8 cellular contexts compared by ENCODE assay signal in the genomic region with DNA sequence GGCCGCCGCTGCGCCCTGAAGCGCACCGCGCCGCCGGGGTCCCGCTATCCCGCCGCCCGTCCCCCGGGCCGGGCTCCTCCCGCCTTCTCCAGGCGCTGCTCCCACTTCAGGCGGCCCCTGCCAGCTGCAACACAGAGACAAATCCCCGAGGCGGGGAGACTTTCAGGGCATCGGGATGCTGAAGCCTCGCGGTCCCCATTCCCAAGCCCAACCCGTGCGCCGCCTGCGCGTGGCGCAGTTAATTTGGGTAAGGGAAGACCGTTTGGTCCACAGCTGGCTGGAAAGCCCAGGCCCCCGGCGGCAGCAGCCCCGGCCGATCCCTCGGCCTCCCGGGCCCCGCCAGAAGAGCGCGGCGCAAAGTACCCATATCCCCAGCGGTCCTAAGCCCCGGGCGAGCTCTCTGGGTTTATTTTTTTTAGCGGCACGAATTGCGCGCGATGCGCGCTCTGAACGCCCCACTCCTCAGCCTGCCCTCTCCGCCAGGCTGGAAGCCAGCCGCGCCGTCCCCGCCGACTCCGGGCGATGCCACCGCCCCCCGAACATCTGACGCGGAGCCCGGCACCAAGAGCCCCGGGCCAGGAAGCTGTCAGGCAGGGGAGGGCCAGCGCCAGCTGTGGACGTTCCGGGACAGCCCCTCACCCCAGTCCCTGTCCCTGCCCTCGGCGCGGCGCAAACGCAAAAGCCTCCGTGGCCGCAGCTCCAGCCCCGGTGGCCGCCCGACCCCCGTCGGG. TPM values are rescaled to one million over a fixed set of nuclear protein-coding genes. Genes with fewer than 3 reads are reported as not detected.
DNase-seq lines count a peak whose midpoint lies in the region; ATAC-seq, FAIRE-seq and TF ChIP-seq lines count a peak whose summit lies in the region.

No MANE protein-coding gene starts in this region.

- TF ChIP-seq RAD21 in A549 (conservative IDR thresholded peaks at IDR 0.05 in 1 of 2, IDR thresholded peaks at IDR 0.05 in 1 of 2), result no peak

- CTCF ChIA-PET in A549 (lab: Yijun Ruan, JAX), result interaction anchor here (0.6 to 1.5 kb wide), 3 partner anchors 156 to 176 kb away, joined by 3 to 4 read pairs (median 3); a partner anchor contains a TSS

- no peak for FAIRE-seq in A549 (lab: Jason Lieb, UNC)

- H3K9me3 ChIP-seq in A549, result no peaks in the 10 kb centered on the region
- H3K9me3 ChIP-seq in NT2/D1 (ENCODE audit: insufficient read depth, low read length), result no peaks in the 10 kb centered on the region
- no peaks in the 10 kb centered on the region for H3K9me3 ChIP-seq in right lobe of liver
- H3K9me3 ChIP-seq in stomach smooth muscle (ENCODE audit: control insufficient read depth in 2 of 2, low read length in 2 of 2), result no peaks in the 10 kb centered on the region

- H3K27ac ChIP-seq in A549, result peak overlapping the region; percentile 57 to 88
- peak overlapping the region; percentile 50 to 76 (median 68) for H3K27ac ChIP-seq in right lobe of liver
- H3K27ac ChIP-seq in stomach smooth muscle (ENCODE audit: low read length), result peak overlapping the region; percentile 88

- H3K36me3 ChIP-seq in NT2/D1 (ENCODE audit: insufficient read depth, insufficient read length, low read length) (peaks cover 6% of the 10 kb centered on the region), right lobe of liver (no peaks in the 10 kb centered on the region), stomach smooth muscle (ENCODE audit: control insufficient read depth in 2 of 2, insufficient read depth in 2 of 2, low read length in 2 of 2) (no peaks in the 10 kb centered on the region)

- DNase-seq in A549 (ENCODE audit: low read depth in 1 of 2, low spot score in 1 of 2), result peak; percentile 13 to 58
- no peak for DNase-seq in NT2/D1 (ENCODE audit: low read depth, low spot score)
- peak; percentile 44 to 78 for DNase-seq in dermis microvascular lymphatic vessel endothelial cell (ENCODE audit: low read depth in 2 of 2)
- DNase-seq in right lobe of liver, result peak; percentile 42 to 57 (median 50)
- DNase-seq in activated CD4-positive, CD25-positive, alpha-beta regulatory T cell (lab: John Stamatoyannopoulos, UW), result no peak

- peak overlapping the region; percentile 96 for H3K4me2 ChIP-seq in A549

- peak overlapping the region; percentile 76 for H3K4me3 ChIP-seq in A549
- H3K4me3 ChIP-seq in NT2/D1 (ENCODE audit: insufficient read length, low read depth), result peak overlapping the region; percentile 61
- peak overlapping the region; percentile 48 to 66 (median 58) for H3K4me3 ChIP-seq in right lobe of liver
- peak overlapping the region; percentile 88 to 89 for H3K4me3 ChIP-seq in stomach smooth muscle (ENCODE audit: low read length in 2 of 2)

- no peak for TF ChIP-seq EP300 in A549 (IDR thresholded peaks at IDR 0.05)

- H3K27me3 ChIP-seq in NT2/D1 (ENCODE audit: insufficient read depth, insufficient read length) (peaks cover 35% of the 10 kb centered on the region), right lobe of liver (peaks cover 0 to 3% of the 10 kb centered on the region in 2 donors), stomach smooth muscle (ENCODE audit: control insufficient read depth in 1 of 2, insufficient read depth in 2 of 2, low read length in 2 of 2) (no peaks in the 10 kb centered on the region)

- TF ChIP-seq CTCF in A549 (IDR thresholded peaks at IDR 0.05) (no peak), right lobe of liver (IDR thresholded peaks at IDR 0.05) (no peak)

- ATAC-seq in A549 (peak; percentile 72 to 73), GM18499 (IDR thresholded peaks at IDR 0.05; ENCODE audit: insufficient read depth, unreplicated experiment) (peak; percentile 26), HG02759 (IDR thresholded peaks at IDR 0.05; ENCODE audit: unreplicated experiment) (peak; percentile 40), right lobe of liver (peak; percentile 48 to 68 (median 60))

- POLR2A ChIA-PET in A549 (lab: Yijun Ruan, JAX), result interaction anchor here (0.9 kb wide), 1 partner anchor 287 kb away, joined by 3 read pairs; no protein-coding TSS in a partner anchor

- peak overlapping the region; percentile 76 for H3K9ac ChIP-seq in NT2/D1 (ENCODE audit: insufficient read length, low read depth)
- peak overlapping the region; percentile 73 to 84 for H3K9ac ChIP-seq in stomach smooth muscle (ENCODE audit: low read length in 2 of 2)

- 5% methylated on average over 29 of the region's 79 CpGs for WGBS in A549 (ENCODE audit: missing lambda C conversion rate)
- WGBS in right lobe of liver (ENCODE audit: insufficient coverage, low coverage, low lambda C conversion rate, missing lambda C conversion rate), result 2% methylated on average over 20 of the region's 79 CpGs

- intact Hi-C loops in right lobe of liver (cut with DNase I), result no loop called here

- H3K4me1 ChIP-seq in A549, result peaks cover 5% of the 10 kb centered on the region; the same call in 1 of the 3 replicates
- H3K4me1 ChIP-seq in NT2/D1 (ENCODE audit: insufficient read depth, insufficient read length), result no peaks in the 10 kb centered on the region
- peaks cover 0 to 7% (median 0%) of the 10 kb centered on the region in 4 donors for H3K4me1 ChIP-seq in right lobe of liver
- peaks cover 26% of the 10 kb centered on the region for H3K4me1 ChIP-seq in stomach smooth muscle (ENCODE audit: control insufficient read depth, insufficient read depth, low read length)

- TF ChIP-seq POLR2A in A549 (IDR thresholded peaks at IDR 0.05; ENCODE audit: low read length) (no peak), right lobe of liver (IDR thresholded peaks at IDR 0.05) (no peak)

TF ChIP-seq in A549, 52 proteins besides CTCF, POLR2A, EP300 and RAD21:
- TF ChIP-seq HDAC2 (IDR thresholded peaks at IDR 0.05), result peak; percentile 84; the same call in 1 of the 2 replicates
- TF ChIP-seq CHD2 (IDR thresholded peaks at IDR 0.05; ENCODE audit: low read length, partially characterized antibody), result no peak
- TF ChIP-seq NFE2L2 (conservative IDR thresholded peaks at IDR 0.05; ENCODE audit: low read length), result no peak
- TF ChIP-seq FOXS1 (CRISPR knock-in tag; IDR thresholded peaks at IDR 0.05), result no peak
- TF ChIP-seq CEBPB (IDR thresholded peaks at IDR 0.05), result no peak
- no peak for TF ChIP-seq POLR2AphosphoS2 (conservative IDR thresholded peaks at IDR 0.05; ENCODE audit: low read length)
- TF ChIP-seq SMC3 (IDR thresholded peaks at IDR 0.05), result peak; percentile 6; the same call in 1 of the 3 replicates
- no peak for TF ChIP-seq FOSL2 (IDR thresholded peaks at IDR 0.05)
- no peak for TF ChIP-seq FOSL2 (CRISPR knock-in tag; IDR thresholded peaks at IDR 0.05)
- TF ChIP-seq HOXB13 (CRISPR knock-in tag; IDR thresholded peaks at IDR 0.05; ENCODE audit: low read depth), result no peak
TF ChIP-seq in A549: peak in this region for 2.

RNA-seq across cellular contexts. Expression of a gene that starts 0.5 kb away (rescaled TPM):
- polyA plus RNA-seq in A549 (2011; rRNA removed), result 9.4 and 9.8 TPM in 2 replicates
- polyA plus RNA-seq in A549 (2012; cell fraction: cytosol; rRNA removed), result 2.5 and 3.3 TPM in 2 replicates
- 10.8 and 12.6 TPM in 2 replicates for polyA plus RNA-seq in A549 (2012; cell fraction: nucleus; rRNA removed)
- 6.3 to 7.4 TPM (median 6.5 TPM) in 3 replicates for polyA plus RNA-seq in A549 (2017; fragmentation: RNase III; extraction: RNeasy Plus Mini Kit Qiagen cat#74134 plus additional on column Dnase treatment)
- 15.4 and 15.5 TPM in 2 replicates for polyA minus RNA-seq in A549 (2011; rRNA and poly(A)+ RNA removed)
- 72.1 and 94.6 TPM in 2 replicates for total RNA-seq in dermis microvascular lymphatic vessel endothelial cell
- total RNA-seq in right lobe of liver, result 10 to 100 TPM in 2 of 6 experiments, 1 to 10 TPM in 4; 1.7 to 12.0 (median 8.7) TPM

Comparison
In these comparisons a context has a peak if more than half of its experiments do, and no peak if none do; other contexts are left out.
1. DNase-seq: peak in A549 (2 of 2), dermis microvascular lymphatic vessel endothelial cell (2 of 2) and right lobe of liver (3 of 3); none in NT2/D1 (single experiment) and activated CD4-positive, CD25-positive, alpha-beta regulatory T cell (0 of 4).
2. Peak in every context shown above with its lines, with median percentiles within 50 percentile points of each other: ATAC-seq, H3K27ac ChIP-seq and H3K4me3 ChIP-seq.